ENCODE assay signal across 8 cellular contexts in genomic region chr1:167663002-167663772, GRCh38. TPM values are rescaled to one million over a fixed set of nuclear protein-coding genes. Genes with fewer than 3 reads are reported as not detected.
DNase-seq lines count a peak whose midpoint lies in the region; FAIRE-seq and TF ChIP-seq lines count a peak whose summit lies in the region.

No MANE protein-coding gene starts in this region.

- no peaks in the 10 kb centered on the region for H3K79me2 ChIP-seq in neural progenitor cell (ENCODE audit: low read depth)

- no peaks in the 10 kb centered on the region for H3K9me3 Mint-ChIP-seq in activated naive CD4-positive, alpha-beta T cell treated with anti-CD3 and anti-CD28 coated beads, Interleukin-2, amount 50 U/mL, for 24 hours
- no peaks in the 10 kb centered on the region for H3K9me3 Mint-ChIP-seq in activated naive CD4-positive, alpha-beta T cell treated with anti-CD3 and anti-CD28 coated beads for 36 hours
- H3K9me3 Mint-ChIP-seq in neural progenitor cell = no peaks in the 10 kb centered on the region
- no peaks in the 10 kb centered on the region for H3K9me3 Mint-ChIP-seq in activated CD4-positive, alpha-beta T cell treated with anti-CD3 and anti-CD28 coated beads, Interleukin-2, amount 10 ng/mL, durations not matched to agents 24 days and 14 days

- H3K4me1 ChIP-seq in neural progenitor cell = no peaks in the 10 kb centered on the region

- H3K27me3 ChIP-seq in neural progenitor cell = no peaks in the 10 kb centered on the region

- peak overlapping the region; percentile 30 for H3K27ac Mint-ChIP-seq in activated naive CD4-positive, alpha-beta T cell treated with anti-CD3 and anti-CD28 coated beads, Interleukin-2, amount 50 U/mL, for 24 hours
- no peak overlapping the region for H3K27ac Mint-ChIP-seq in activated naive CD4-positive, alpha-beta T cell treated with anti-CD3 and anti-CD28 coated beads for 36 hours
- H3K27ac Mint-ChIP-seq in neural progenitor cell = peak overlapping the region; percentile 15
- H3K27ac Mint-ChIP-seq in activated CD4-positive, alpha-beta T cell treated with anti-CD3 and anti-CD28 coated beads, Interleukin-2, amount 10 ng/mL, durations not matched to agents 24 days and 14 days = no peak overlapping the region

- no peak for DNase-seq in activated naive CD4-positive, alpha-beta T cell treated with anti-CD3 and anti-CD28 coated beads for 36 hours
- DNase-seq in HTR-8/SVneo (ENCODE audit: insufficient read length, low spot score) (peak; percentile 88), epithelial cell of esophagus (ENCODE audit: low read depth) (peak; percentile 91), neural progenitor cell (ENCODE audit: low spot score) (no peak), NCI-H128 (lab: John Stamatoyannopoulos, UW; ENCODE audit: unreplicated experiment) (no peak)
- DNase-seq in stimulated activated naive CD4-positive, alpha-beta T cell (lab: John Stamatoyannopoulos, UW) = no peak
- no peak for DNase-seq in activated CD4-positive, alpha-beta T cell treated with anti-CD3 and anti-CD28 coated beads, Interleukin-2, amount 10 ng/mL, durations not matched to agents 24 days and 14 days

- H3F3A ChIP-seq in neural progenitor cell (ENCODE audit: low read depth) = no peaks in the 10 kb centered on the region

- H3K4me3 ChIP-seq in epithelial cell of esophagus (ENCODE audit: low read length) (no peak overlapping the region), neural progenitor cell (no peak overlapping the region)

- H3K9ac ChIP-seq in neural progenitor cell = no peak overlapping the region

- H3K36me3 Mint-ChIP-seq in activated naive CD4-positive, alpha-beta T cell treated with anti-CD3 and anti-CD28 coated beads, Interleukin-2, amount 50 U/mL, for 24 hours = peaks cover 12% of the 10 kb centered on the region
- peaks cover 8% of the 10 kb centered on the region for H3K36me3 Mint-ChIP-seq in activated naive CD4-positive, alpha-beta T cell treated with anti-CD3 and anti-CD28 coated beads for 36 hours (ENCODE audit: low read depth)
- no peaks in the 10 kb centered on the region for H3K36me3 Mint-ChIP-seq in neural progenitor cell
- H3K36me3 Mint-ChIP-seq in activated CD4-positive, alpha-beta T cell treated with anti-CD3 and anti-CD28 coated beads, Interleukin-2, amount 10 ng/mL, durations not matched to agents 24 days and 14 days (ENCODE audit: low read depth) = peaks cover 45% of the 10 kb centered on the region

- H3K36me3 ChIP-seq in neural progenitor cell = no peaks in the 10 kb centered on the region

- H3K27me3 Mint-ChIP-seq in activated naive CD4-positive, alpha-beta T cell treated with anti-CD3 and anti-CD28 coated beads, Interleukin-2, amount 50 U/mL, for 24 hours = no peaks in the 10 kb centered on the region
- H3K27me3 Mint-ChIP-seq in activated naive CD4-positive, alpha-beta T cell treated with anti-CD3 and anti-CD28 coated beads for 36 hours (ENCODE audit: low read depth) = no peaks in the 10 kb centered on the region
- H3K27me3 Mint-ChIP-seq in neural progenitor cell (ENCODE audit: insufficient read depth, low read depth) = peaks cover 4% of the 10 kb centered on the region
- H3K27me3 Mint-ChIP-seq in activated CD4-positive, alpha-beta T cell treated with anti-CD3 and anti-CD28 coated beads, Interleukin-2, amount 10 ng/mL, durations not matched to agents 24 days and 14 days = no peaks in the 10 kb centered on the region

- intact Hi-C loops in activated naive CD4-positive, alpha-beta T cell treated with anti-CD3 and anti-CD28 coated beads for 36 hours (cut with micrococcal nuclease) = no loop called here
- intact Hi-C loops in activated CD4-positive, alpha-beta T cell treated with anti-CD3 and anti-CD28 coated beads, Interleukin-2, amount 10 ng/mL, durations not matched to agents 24 days and 14 days (cut with micrococcal nuclease) = no loop called here

- TF ChIP-seq CTCF in epithelial cell of esophagus (IDR thresholded peaks at IDR 0.05; ENCODE audit: insufficient read depth, low read depth, low read length, missing control alignments) = no peak
- TF ChIP-seq CTCF in neural progenitor cell (IDR thresholded peaks at IDR 0.05) = no peak

- no peak overlapping the region for H3K27ac ChIP-seq in neural progenitor cell

- no peak overlapping the region for H2AFZ ChIP-seq in neural progenitor cell (replicated peaks)

- no peak overlapping the region for H3K4me2 ChIP-seq in neural progenitor cell

- FAIRE-seq in HTR-8/SVneo (lab: Jason Lieb, UNC) = peak; percentile 64

- H3K9me3 ChIP-seq in neural progenitor cell (ENCODE audit: low read depth) = no peaks in the 10 kb centered on the region

- CTCF ChIA-PET in activated naive CD4-positive, alpha-beta T cell treated with anti-CD3 and anti-CD28 coated beads for 36 hours (lab: Charles Lee) = interaction anchor here (1.0 to 2.2 kb wide), 2 partner anchors 15 to 25 kb away, joined by 3 to 5 read pairs; no protein-coding TSS in a partner anchor

- H3K4me3 Mint-ChIP-seq in activated naive CD4-positive, alpha-beta T cell treated with anti-CD3 and anti-CD28 coated beads, Interleukin-2, amount 50 U/mL, for 24 hours = no peak overlapping the region
- no peak overlapping the region for H3K4me3 Mint-ChIP-seq in activated naive CD4-positive, alpha-beta T cell treated with anti-CD3 and anti-CD28 coated beads for 36 hours
- H3K4me3 Mint-ChIP-seq in neural progenitor cell = no peak overlapping the region
- H3K4me3 Mint-ChIP-seq in activated CD4-positive, alpha-beta T cell treated with anti-CD3 and anti-CD28 coated beads, Interleukin-2, amount 10 ng/mL, durations not matched to agents 24 days and 14 days = no peak overlapping the region

- peaks cover 93% of the 10 kb centered on the region for H3K4me1 Mint-ChIP-seq in activated naive CD4-positive, alpha-beta T cell treated with anti-CD3 and anti-CD28 coated beads, Interleukin-2, amount 50 U/mL, for 24 hours
- peaks cover 75% of the 10 kb centered on the region for H3K4me1 Mint-ChIP-seq in activated naive CD4-positive, alpha-beta T cell treated with anti-CD3 and anti-CD28 coated beads for 36 hours (ENCODE audit: low read depth)
- peaks cover 28% of the 10 kb centered on the region for H3K4me1 Mint-ChIP-seq in neural progenitor cell
- H3K4me1 Mint-ChIP-seq in activated CD4-positive, alpha-beta T cell treated with anti-CD3 and anti-CD28 coated beads, Interleukin-2, amount 10 ng/mL, durations not matched to agents 24 days and 14 days = peaks cover 27% of the 10 kb centered on the region

- H4K20me1 ChIP-seq in neural progenitor cell (ENCODE audit: low read depth) = no peaks in the 10 kb centered on the region

RNA-seq across cellular contexts. Expression of gene RCSD1, which starts 33.2 kb away (rescaled TPM):
- total RNA-seq in activated naive CD4-positive, alpha-beta T cell treated with anti-CD3 and anti-CD28 coated beads for 36 hours = 10 to 100 TPM; 27.3 to 27.9 TPM
- total RNA-seq in neural progenitor cell (ENCODE audit: low replicate concordance) = 0.06 TPM in 2 replicates
- total RNA-seq in activated CD4-positive, alpha-beta T cell treated with anti-CD3 and anti-CD28 coated beads, Interleukin-2, amount 10 ng/mL, durations not matched to agents 24 days and 14 days = 74.7 and 81.0 TPM in 2 replicates

RNA-seq across cellular contexts. Expression of gene MPZL1, which starts 58.6 kb away (rescaled TPM):
- 10 to 100 TPM; 24.2 to 28.1 TPM for total RNA-seq in activated naive CD4-positive, alpha-beta T cell treated with anti-CD3 and anti-CD28 coated beads for 36 hours
- 121 and 125 TPM in 2 replicates for total RNA-seq in neural progenitor cell (ENCODE audit: low replicate concordance)
- 39.3 and 41.8 TPM in 2 replicates for total RNA-seq in activated CD4-positive, alpha-beta T cell treated with anti-CD3 and anti-CD28 coated beads, Interleukin-2, amount 10 ng/mL, durations not matched to agents 24 days and 14 days

Comparison
In these comparisons a context has a peak if more than half of its experiments do, and no peak if none do; other contexts are left out.
1. H3K27ac Mint-ChIP-seq: peak in activated naive CD4-positive, alpha-beta T cell treated with anti-CD3 and anti-CD28 coated beads, Interleukin-2, amount 50 U/mL, for 24 hours (single experiment) and neural progenitor cell (single experiment); none in activated naive CD4-positive, alpha-beta T cell treated with anti-CD3 and anti-CD28 coated beads for 36 hours (single experiment) and activated CD4-positive, alpha-beta T cell treated with anti-CD3 and anti-CD28 coated beads, Interleukin-2, amount 10 ng/mL, durations not matched to agents 24 days and 14 days (single experiment).
2. DNase-seq: peak in HTR-8/SVneo (single experiment) and epithelial cell of esophagus (single experiment); none in activated naive CD4-positive, alpha-beta T cell treated with anti-CD3 and anti-CD28 coated beads for 36 hours (single experiment), neural progenitor cell (single experiment), stimulated activated naive CD4-positive, alpha-beta T cell (0 of 6), NCI-H128 (single experiment) and activated CD4-positive, alpha-beta T cell treated with anti-CD3 and anti-CD28 coated beads, Interleukin-2, amount 10 ng/mL, durations not matched to agents 24 days and 14 days (single experiment).
3. RNA of gene RCSD1, which starts 33.2 kb away (total RNA-seq): 74.7 to 81.0 TPM in activated CD4-positive, alpha-beta T cell treated with anti-CD3 and anti-CD28 coated beads, Interleukin-2, amount 10 ng/mL, durations not matched to agents 24 days and 14 days and 27.3 to 27.9 TPM in activated naive CD4-positive, alpha-beta T cell treated with anti-CD3 and anti-CD28 coated beads for 36 hours; 0.06 TPM in neural progenitor cell; every median in the first group is over 10 times any median in the second.